8 cellular contexts compared by ENCODE assay signal in genomic region chr6:33091957-33092356, GRCh38. TPM values are rescaled to one million over a fixed set of nuclear protein-coding genes. Genes with fewer than 3 reads are reported as not detected.
DNase-seq lines count a peak whose midpoint lies in the region; ATAC-seq and TF ChIP-seq lines count a peak whose summit lies in the region.

No MANE protein-coding gene starts in this region.

- intact Hi-C loops in Right ventricle myocardium superior (cut with DNase I), result no loop called here

- H3K27me3 ChIP-seq in BE2C, result peaks cover 35% of the 10 kb centered on the region

- no peaks in the 10 kb centered on the region for H3K36me3 ChIP-seq in BE2C

- peak; percentile 61 for TF ChIP-seq CTCF in BE2C (IDR thresholded peaks at IDR 0.05; ENCODE audit: low read depth, low read length)
- TF ChIP-seq CTCF in LNCaP clone FGC (IDR thresholded peaks at IDR 0.05; ENCODE audit: control insufficient read depth, extremely low read depth, insufficient read depth), result peak; percentile 47

- H3K4me3 ChIP-seq in BE2C (ENCODE audit: low read depth, low read length), result no peak overlapping the region
- no peak overlapping the region for H3K4me3 ChIP-seq in LNCaP clone FGC (ENCODE audit: low read depth, low read length)

- H3K4me1 ChIP-seq in BE2C, result no peaks in the 10 kb centered on the region

- ATAC-seq in Right ventricle myocardium superior (ENCODE audit: poor library complexity) (no peak), GM21381 (IDR thresholded peaks at IDR 0.05; ENCODE audit: unreplicated experiment) (no peak), GM21737 (IDR thresholded peaks at IDR 0.05; ENCODE audit: unreplicated experiment) (no peak)

- H3K9me3 ChIP-seq in BE2C, result no peaks in the 10 kb centered on the region

- DNase-seq in BE2C, result peak; percentile 44
- no peak for DNase-seq in LNCaP clone FGC (ENCODE audit: low read depth)
- DNase-seq in activated T-cell treated with anti-CD3 and anti-CD28 coated beads for 4 hours, result peak; percentile 42
- DNase-seq in Right ventricle myocardium superior, result peak; percentile 58
- peak; percentile 60 to 61 for DNase-seq in stimulated activated CD4-positive, alpha-beta T cell treated with anti-CD3 and anti-CD28 coated beads, Interleukin-4, amount 100 ng/mL, for 48 hours (ENCODE audit: low read depth in 2 of 2)
- DNase-seq in NCI-H2081 (lab: John Stamatoyannopoulos, UW), result no peak

RNA-seq across cellular contexts. Expression of gene HLA-DPB1, which starts 16.2 kb away (rescaled TPM):
- 1.5 TPM for polyA plus RNA-seq in BE2C (2012; ENCODE audit: insufficient read depth, insufficient read length, low read depth)
- 29.8 TPM for total RNA-seq in Right ventricle myocardium superior

RNA-seq across cellular contexts. Expression of gene HLA-DPA1, which starts 18.5 kb away (rescaled TPM):
- not detected for polyA plus RNA-seq in BE2C (2012; ENCODE audit: insufficient read depth, insufficient read length, low read depth)
- 34.1 TPM for total RNA-seq in Right ventricle myocardium superior

Comparison
In these comparisons a context has a peak if more than half of its experiments do, and no peak if none do; other contexts are left out.
1. DNase-seq: peak in BE2C (single experiment), activated T-cell treated with anti-CD3 and anti-CD28 coated beads for 4 hours (single experiment), Right ventricle myocardium superior (single experiment) and stimulated activated CD4-positive, alpha-beta T cell treated with anti-CD3 and anti-CD28 coated beads, Interleukin-4, amount 100 ng/mL, for 48 hours (2 of 2); none in LNCaP clone FGC (single experiment) and NCI-H2081 (0 of 2).